Comparison of ENCODE assay signal across 8 cellular contexts in genomic region chr12:109053382-109054123, GRCh38. TPM values are rescaled to one million over a fixed set of nuclear protein-coding genes. Genes with fewer than 3 reads are reported as not detected.
DNase-seq lines count a peak whose midpoint lies in the region; TF ChIP-seq lines count a peak whose summit lies in the region.

No MANE protein-coding gene starts in this region.

- DNase-seq in AG04449 (ENCODE audit: low read depth, low spot score) (no peak), DMS 273 treated with DMSO at 0.1 percent for 48 hours (lab: John Stamatoyannopoulos, UW) (no peak), NCI-H446 treated with DMSO at 0.1 percent for 48 hours (lab: John Stamatoyannopoulos, UW) (no peak)
- DNase-seq in Jurkat, Clone E6-1 (ENCODE audit: low read depth, low spot score), result no peak
- DNase-seq in activated T-helper 2 cell treated with anti-CD3 and anti-CD28 coated beads, Interferon-gamma antibody, Interleukin-2, Interleukin-4, amounts not matched to agents 10 μg/mL and 5 μg/mL and 100 μg/mL, durations not matched to agents 14 hours and 24 hours and 36 hours (ENCODE audit: low spot score), result peak; percentile 22
- peak; percentile 3 to 5 for DNase-seq in stimulated activated CD4-positive, alpha-beta T cell treated with anti-CD3 and anti-CD28 coated beads, Interleukin-12 subunit alpha, Interleukin-12 subunit beta, amount 100 ng/mL, for 24 hours (ENCODE audit: low read depth in 2 of 2)

- TF ChIP-seq CTCF in AG04449 (IDR thresholded peaks at IDR 0.05; ENCODE audit: insufficient read depth, low read length, missing control alignments), result no peak

- TF ChIP-seq POLR2A in GM19099 (IDR thresholded peaks at IDR 0.05; ENCODE audit: extremely low read depth, insufficient read length, low read depth), result peak; percentile 40

- H3K4me1 Mint-ChIP-seq in activated T-helper 2 cell treated with anti-CD3 and anti-CD28 coated beads, Interferon-gamma antibody, Interleukin-2, Interleukin-4, amounts not matched to agents 10 μg/mL and 5 μg/mL and 100 μg/mL, durations not matched to agents 14 hours and 24 hours and 36 hours (ENCODE audit: low read depth), result peaks cover 11% of the 10 kb centered on the region

- H3K4me3 ChIP-seq in AG04449 (ENCODE audit: low read depth, low read length) (peak overlapping the region; percentile 94), iPS-11a (ENCODE audit: low read depth, low read length) (peak overlapping the region; percentile 93)
- H3K4me3 ChIP-seq in Jurkat, Clone E6-1 (ENCODE audit: low read length), result peak overlapping the region; percentile 92

- H3K27ac Mint-ChIP-seq in activated T-helper 2 cell treated with anti-CD3 and anti-CD28 coated beads, Interferon-gamma antibody, Interleukin-2, Interleukin-4, amounts not matched to agents 10 μg/mL and 5 μg/mL and 100 μg/mL, durations not matched to agents 14 hours and 24 hours and 36 hours, result peak overlapping the region; percentile 98

- H3K36me3 Mint-ChIP-seq in activated T-helper 2 cell treated with anti-CD3 and anti-CD28 coated beads, Interferon-gamma antibody, Interleukin-2, Interleukin-4, amounts not matched to agents 10 μg/mL and 5 μg/mL and 100 μg/mL, durations not matched to agents 14 hours and 24 hours and 36 hours (ENCODE audit: low read depth), result peaks cover 4% of the 10 kb centered on the region

- CTCF ChIA-PET in AG04449 (lab: Yijun Ruan, JAX), result interaction anchor here (2.5 kb wide), 1 partner anchor 9 kb away, joined by 9 read pairs; no protein-coding TSS in a partner anchor

- peak overlapping the region; percentile 96 for H3K4me3 Mint-ChIP-seq in activated T-helper 2 cell treated with anti-CD3 and anti-CD28 coated beads, Interferon-gamma antibody, Interleukin-2, Interleukin-4, amounts not matched to agents 10 μg/mL and 5 μg/mL and 100 μg/mL, durations not matched to agents 14 hours and 24 hours and 36 hours (ENCODE audit: low read depth)

- no peaks in the 10 kb centered on the region for H3K27me3 Mint-ChIP-seq in activated T-helper 2 cell treated with anti-CD3 and anti-CD28 coated beads, Interferon-gamma antibody, Interleukin-2, Interleukin-4, amounts not matched to agents 10 μg/mL and 5 μg/mL and 100 μg/mL, durations not matched to agents 14 hours and 24 hours and 36 hours (ENCODE audit: low read depth)

- POLR2A ChIA-PET in AG04449 (lab: Yijun Ruan, JAX), result no interaction called here

- intact Hi-C loops in activated T-helper 2 cell treated with anti-CD3 and anti-CD28 coated beads, Interferon-gamma antibody, Interleukin-2, Interleukin-4, amounts not matched to agents 10 μg/mL and 5 μg/mL and 100 μg/mL, durations not matched to agents 14 hours and 24 hours and 36 hours (cut with micrococcal nuclease), result loop anchor here (1.0 to 5.0 kb wide), 4 partner anchors 40 to 491 kb away; partner anchors contain the start of genes ALKBH2, CORO1C, ISCU and SART3

- no peaks in the 10 kb centered on the region for H3K9me3 Mint-ChIP-seq in activated T-helper 2 cell treated with anti-CD3 and anti-CD28 coated beads, Interferon-gamma antibody, Interleukin-2, Interleukin-4, amounts not matched to agents 10 μg/mL and 5 μg/mL and 100 μg/mL, durations not matched to agents 14 hours and 24 hours and 36 hours

RNA-seq across cellular contexts. Expression of gene USP30, which starts 1.2 kb away (rescaled TPM):
- 9.3 TPM for polyA plus RNA-seq in Jurkat, Clone E6-1 (2012; ENCODE audit: insufficient read depth, insufficient read length)
- total RNA-seq in activated T-helper 2 cell treated with anti-CD3 and anti-CD28 coated beads, Interferon-gamma antibody, Interleukin-2, Interleukin-4, amounts not matched to agents 10 μg/mL and 5 μg/mL and 100 μg/mL, durations not matched to agents 14 hours and 24 hours and 36 hours, result 6.8 and 7.3 TPM in 2 replicates

RNA-seq across cellular contexts. Expression of gene SVOP, which starts 32.7 kb away (rescaled TPM):
- not detected for polyA plus RNA-seq in Jurkat, Clone E6-1 (2012; ENCODE audit: insufficient read depth, insufficient read length)
- total RNA-seq in activated T-helper 2 cell treated with anti-CD3 and anti-CD28 coated beads, Interferon-gamma antibody, Interleukin-2, Interleukin-4, amounts not matched to agents 10 μg/mL and 5 μg/mL and 100 μg/mL, durations not matched to agents 14 hours and 24 hours and 36 hours, result not detected in 2 replicates

RNA-seq across cellular contexts. Expression of gene ALKBH2, which starts 39.7 kb away (rescaled TPM):
- polyA plus RNA-seq in Jurkat, Clone E6-1 (2012; ENCODE audit: insufficient read depth, insufficient read length), result 82.9 TPM
- 33.4 and 34.9 TPM in 2 replicates for total RNA-seq in activated T-helper 2 cell treated with anti-CD3 and anti-CD28 coated beads, Interferon-gamma antibody, Interleukin-2, Interleukin-4, amounts not matched to agents 10 μg/mL and 5 μg/mL and 100 μg/mL, durations not matched to agents 14 hours and 24 hours and 36 hours

RNA-seq across cellular contexts. Expression of gene UNG, which starts 43.8 kb away (rescaled TPM):
- 102 TPM for polyA plus RNA-seq in Jurkat, Clone E6-1 (2012; ENCODE audit: insufficient read depth, insufficient read length)
- total RNA-seq in activated T-helper 2 cell treated with anti-CD3 and anti-CD28 coated beads, Interferon-gamma antibody, Interleukin-2, Interleukin-4, amounts not matched to agents 10 μg/mL and 5 μg/mL and 100 μg/mL, durations not matched to agents 14 hours and 24 hours and 36 hours, result 82.5 and 86.2 TPM in 2 replicates

Comparison
In these comparisons a context has a peak if more than half of its experiments do, and no peak if none do; other contexts are left out.
1. DNase-seq: peak in activated T-helper 2 cell treated with anti-CD3 and anti-CD28 coated beads, Interferon-gamma antibody, Interleukin-2, Interleukin-4, amounts not matched to agents 10 μg/mL and 5 μg/mL and 100 μg/mL, durations not matched to agents 14 hours and 24 hours and 36 hours (single experiment) and stimulated activated CD4-positive, alpha-beta T cell treated with anti-CD3 and anti-CD28 coated beads, Interleukin-12 subunit alpha, Interleukin-12 subunit beta, amount 100 ng/mL, for 24 hours (2 of 2); none in AG04449 (single experiment), Jurkat, Clone E6-1 (single experiment), DMS 273 treated with DMSO at 0.1 percent for 48 hours (single experiment) and NCI-H446 treated with DMSO at 0.1 percent for 48 hours (single experiment).
2. Peak in every context shown above with its lines, with median percentiles within 50 percentile points of each other: H3K4me3 ChIP-seq.